ENCODE assay signal across 8 cellular contexts in genomic region chr19:39390460-39390758, GRCh38. TPM values are rescaled to one million over a fixed set of nuclear protein-coding genes. Genes with fewer than 3 reads are reported as not detected.
A peak's percentile ranks its signal among the peaks of the same experiment; 100 is the strongest.
DNase-seq lines count a peak whose midpoint lies in the region; ATAC-seq and TF ChIP-seq lines count a peak whose summit lies in the region.

No MANE protein-coding gene starts in this region.

- H3K27ac Mint-ChIP-seq in activated T-cell treated with anti-CD3 and anti-CD28 coated beads, Interleukin-2, amount 50 U/mL, for 24 hours = peak overlapping the region; percentile 100

- TF ChIP-seq CTCF in fibroblast of the aortic adventitia (IDR thresholded peaks at IDR 0.05; ENCODE audit: insufficient read depth, low read length) = no peak

- no peak for ATAC-seq in GM19328 (IDR thresholded peaks at IDR 0.05; ENCODE audit: unreplicated experiment)

- peak; percentile 60 for DNase-seq in activated T-cell treated with anti-CD3 and anti-CD28 coated beads for 24 hours (ENCODE audit: low read depth)
- DNase-seq in activated T-cell treated with anti-CD3 and anti-CD28 coated beads, Interleukin-2, amount 50 U/mL, for 1 hour = no peak
- no peak for DNase-seq in activated T-cell treated with anti-CD3 and anti-CD28 coated beads, Interleukin-2, amount 50 U/mL, for 24 hours
- no peak for DNase-seq in fibroblast of the aortic adventitia (ENCODE audit: low read depth)
- DNase-seq in putamen (ENCODE audit: low spot score) = peak; percentile 78
- DNase-seq in NOMO-1 (lab: John Stamatoyannopoulos, UW; ENCODE audit: unreplicated experiment in 2 of 2) = no peak
- no peak for DNase-seq in NCI-H774 (lab: John Stamatoyannopoulos, UW)

- peak overlapping the region; percentile 99 for H3K4me3 ChIP-seq in fibroblast of the aortic adventitia (ENCODE audit: low read depth, low read length)

- peaks cover 88% of the 10 kb centered on the region for H3K36me3 Mint-ChIP-seq in activated T-cell treated with anti-CD3 and anti-CD28 coated beads, Interleukin-2, amount 50 U/mL, for 24 hours (ENCODE audit: low read depth)

- H3K4me1 Mint-ChIP-seq in activated T-cell treated with anti-CD3 and anti-CD28 coated beads, Interleukin-2, amount 50 U/mL, for 24 hours (ENCODE audit: low read depth) = peaks cover 49% of the 10 kb centered on the region

- H3K9me3 Mint-ChIP-seq in activated T-cell treated with anti-CD3 and anti-CD28 coated beads, Interleukin-2, amount 50 U/mL, for 24 hours = no peaks in the 10 kb centered on the region

- H3K4me3 Mint-ChIP-seq in activated T-cell treated with anti-CD3 and anti-CD28 coated beads, Interleukin-2, amount 50 U/mL, for 24 hours = peak overlapping the region; percentile 92

- no peaks in the 10 kb centered on the region for H3K27me3 Mint-ChIP-seq in activated T-cell treated with anti-CD3 and anti-CD28 coated beads, Interleukin-2, amount 50 U/mL, for 24 hours

RNA-seq across cellular contexts. Expression of gene PAF1, which starts 0.5 kb away (rescaled TPM):
- 36.1 and 45.4 TPM in 2 replicates for total RNA-seq in fibroblast of the aortic adventitia (ENCODE audit: low replicate concordance)

RNA-seq across cellular contexts. Expression of gene MED29, which starts 0.8 kb away (rescaled TPM):
- total RNA-seq in fibroblast of the aortic adventitia (ENCODE audit: low replicate concordance) = 16.2 and 25.7 TPM in 2 replicates

RNA-seq across cellular contexts. Expression of gene ZFP36, which starts 16.2 kb away (rescaled TPM):
- 10.8 and 18.3 TPM in 2 replicates for total RNA-seq in fibroblast of the aortic adventitia (ENCODE audit: low replicate concordance)

RNA-seq across cellular contexts. Expression of gene PLEKHG2, which starts 22.1 kb away (rescaled TPM):
- total RNA-seq in fibroblast of the aortic adventitia (ENCODE audit: low replicate concordance) = 14.1 and 29.1 TPM in 2 replicates

RNA-seq across cellular contexts. Expression of gene RPS16, which starts 45.3 kb away (rescaled TPM):
- 23.5 and 148 TPM in 2 replicates for total RNA-seq in fibroblast of the aortic adventitia (ENCODE audit: low replicate concordance)

Comparison
In these comparisons a context has a peak if more than half of its experiments do, and no peak if none do; other contexts are left out.
1. DNase-seq: peak in activated T-cell treated with anti-CD3 and anti-CD28 coated beads for 24 hours (single experiment) and putamen (single experiment); none in activated T-cell treated with anti-CD3 and anti-CD28 coated beads, Interleukin-2, amount 50 U/mL, for 1 hour (single experiment), activated T-cell treated with anti-CD3 and anti-CD28 coated beads, Interleukin-2, amount 50 U/mL, for 24 hours (single experiment), fibroblast of the aortic adventitia (single experiment), NOMO-1 (0 of 2) and NCI-H774 (single experiment).